ENCODE assay signal across 17 cellular contexts in genomic region chr18:48673456-48674197, GRCh38.
DNase-seq lines count a peak whose midpoint lies in the region; ATAC-seq, FAIRE-seq and TF ChIP-seq lines count a peak whose summit lies in the region.
"Had no signal": no experiment of that assay in that cellular context is flagged by ENCODE, and none has a peak within 500 bp of the region (broad histone marks: within the 10 kb centered on the region; RNA-seq: fewer than 3 reads in every experiment).

No MANE protein-coding gene starts in this region.

- H3K36me3 ChIP-seq in HEK293 (ENCODE audit: control insufficient read depth in 2 of 2, insufficient read depth in 1 of 2, low read length in 2 of 2), result peaks cover 0 to 9% of the 10 kb centered on the region in 2 experiments; a peak in 2 of 3 replicates
- peaks cover 0 to 10% (median 0%) of the 10 kb centered on the region in 3 donors for H3K36me3 ChIP-seq in Peyer's patch
- H3K36me3 ChIP-seq in hepatocyte (replicated peaks; ENCODE audit: insufficient read depth, low read depth), result no peaks in the 10 kb centered on the region

- no peaks in the 10 kb centered on the region for H4K20me1 ChIP-seq in hepatocyte (ENCODE audit: insufficient read depth, poor library complexity, severe bottlenecking)

- H2AFZ ChIP-seq in hepatocyte, result no peak overlapping the region

- H3K4me3 ChIP-seq in HEK293 (ENCODE audit: low read depth, low read length) (no peak overlapping the region), Peyer's patch (no peak overlapping the region), hepatocyte (no peak overlapping the region)
- H3K4me3 ChIP-seq: lung had no signal

- peaks cover 8% of the 10 kb centered on the region for H3K79me2 ChIP-seq in hepatocyte

- POLR2A ChIA-PET in HEK293 (lab: Yijun Ruan, JAX), result no interaction called here

- CTCF ChIA-PET in HEK293 (lab: Yijun Ruan, JAX), result interaction anchor here (0.6 to 3.0 kb wide), 12 partner anchors 198 to 829 kb away, joined by 3 to 35 read pairs (median 4); no protein-coding TSS in a partner anchor

- FAIRE-seq in urothelium cell line (lab: Jason Lieb, UNC), result no peak
- FAIRE-seq: endometrium, frontal cortex had no signal

- H3K4me1 ChIP-seq in HEK293 (ENCODE audit: control insufficient read depth, insufficient read depth, low read length) (no peaks in the 10 kb centered on the region), Peyer's patch (peaks cover 3 to 29% (median 4%) of the 10 kb centered on the region in 4 donors), hepatocyte (ENCODE audit: insufficient read depth) (peaks cover 10% of the 10 kb centered on the region)

- WGBS in hepatocyte (ENCODE audit: low lambda C conversion rate, missing lambda C conversion rate), result 80% methylated on average over 7 of the region's 7 CpGs

- H3K27ac ChIP-seq in HEK293 (ENCODE audit: extremely low read depth, low read depth, low read length) (no peak overlapping the region), Peyer's patch (peak overlapping the region in 3 of 4 donors; percentile 47 to 80 (median 78)), hepatocyte (no peak overlapping the region)

- intact Hi-C loops in left colon (cut with DNase I, micrococcal nuclease), result loop anchor here in 1 of 2 donors (10.0 kb wide), 3 partner anchors 101 to 501 kb away; no protein-coding TSS in a partner anchor

- H3K9me2 ChIP-seq in hepatocyte (replicated peaks; ENCODE audit: insufficient read depth), result no peaks in the 10 kb centered on the region

- no peak overlapping the region for H3K4me2 ChIP-seq in hepatocyte

- H3K27me3 ChIP-seq in Peyer's patch, result no peaks in the 10 kb centered on the region
- no peaks in the 10 kb centered on the region for H3K27me3 ChIP-seq in hepatocyte

- H3K9me3 ChIP-seq in HEK293 (ENCODE audit: control insufficient read depth, insufficient read depth, low read depth, low read length), result no peaks in the 10 kb centered on the region
- peaks cover 0 to 7% (median 0%) of the 10 kb centered on the region in 4 donors for H3K9me3 ChIP-seq in Peyer's patch
- no peaks in the 10 kb centered on the region for H3K9me3 ChIP-seq in hepatocyte (ENCODE audit: low read depth)

- peak; percentile 30 for DNase-seq in AG20443 (ENCODE audit: low spot score)
- DNase-seq in Peyer's patch, result peak in 2 of 3 donors; percentile 50 to 58
- DNase-seq in left colon, result peak in 1 of 2 donors; percentile 3
- no peak for DNase-seq in NCI-H524 (lab: John Stamatoyannopoulos, UW)
- DNase-seq in urothelium cell line (ENCODE audit: low spot score), result no peak
- DNase-seq in hepatocyte (ENCODE audit: low spot score), result no peak
- DNase-seq: activated CD4-positive, alpha-beta T cell treated with anti-CD3 and anti-CD28 coated beads for 4 hours; activated naive CD8-positive, alpha-beta T cell treated with anti-CD3 and anti-CD28 coated beads for 36 hours; activated T-cell treated with anti-CD3 and anti-CD28 coated beads, Interleukin-2, amount 50 U/mL, for 1 hour; naive thymus-derived CD4-positive, alpha-beta T cell; NCI-H2029 treated with DMSO at 0.1 percent for 48 hours; NCI-H82 had no signal

- ATAC-seq in left colon (peak; percentile 26), HG02588 (IDR thresholded peaks at IDR 0.05; ENCODE audit: unreplicated experiment) (no peak)
- ATAC-seq: naive thymus-derived CD4-positive, alpha-beta T cell had no signal

- no peak for TF ChIP-seq POLR2A in Peyer's patch (IDR thresholded peaks at IDR 0.05)

- no peak for TF ChIP-seq CTCF in HEK293 (tag by site-specific recombination; IDR thresholded peaks at IDR 0.05)
- no peak for TF ChIP-seq CTCF in Peyer's patch (IDR thresholded peaks at IDR 0.05)
- no peak for TF ChIP-seq CTCF in hepatocyte (IDR thresholded peaks at IDR 0.05; ENCODE audit: poor library complexity)

TF ChIP-seq in HEK293, 187 proteins besides CTCF, POLR2A, EP300 and RAD21:
- TF ChIP-seq PRDM10 (tag by site-specific recombination; IDR thresholded peaks at IDR 0.05) (peak; percentile 60), ZNF670 (tag by site-specific recombination; IDR thresholded peaks at IDR 0.05; ENCODE audit: low read depth) (no peak)
TF ChIP-seq in HEK293: peak in this region for 1.

Comparison
In these comparisons a context has a peak if more than half of its experiments do, and no peak if none do; other contexts are left out.
1. DNase-seq: peak in AG20443 (single experiment) and Peyer's patch (2 of 3); none in NCI-H524 (0 of 2), urothelium cell line (single experiment) and hepatocyte (single experiment).
2. H3K27ac ChIP-seq: peak in Peyer's patch (3 of 4); none in HEK293 (single experiment) and hepatocyte (single experiment).